21 cellular contexts compared by ENCODE assay signal in genomic region chr14:91234791-91235114, GRCh38.
"Had no signal": no experiment of that assay in that cellular context is flagged by ENCODE, and none has a peak within 500 bp of the region (broad histone marks: within the 10 kb centered on the region; RNA-seq: fewer than 3 reads in every experiment).

No MANE protein-coding gene starts in this region.

- H3K27ac ChIP-seq: colonic mucosa, left lung, neural progenitor cell, prostate gland, right atrium auricular region, suprapubic skin, transverse colon, uterus had no signal

- H3K27ac Mint-ChIP-seq: activated naive CD8-positive, alpha-beta T cell; brain; memory B cell; neural progenitor cell had no signal

- H3K4me3 Mint-ChIP-seq: activated CD8-positive, alpha-beta memory T cell treated with anti-CD3 and anti-CD28 coated beads, Interleukin-2, amount 10 ng/mL, durations not matched to agents 7 days and 5 days; activated naive CD8-positive, alpha-beta T cell; brain; memory B cell; neural progenitor cell; stimulated activated naive CD8-positive, alpha-beta T cell treated with anti-CD3 and anti-CD28 coated beads, Interleukin-15, amount 100 ng/mL, for 72 hours; T-cell had no signal

- H3K36me3 ChIP-seq: colonic mucosa, neural progenitor cell, prostate gland, right atrium auricular region, suprapubic skin, transverse colon, uterus had no signal

- H3K4me3 ChIP-seq: colonic mucosa, left lung, neural progenitor cell, prostate gland, right atrium auricular region, suprapubic skin, transverse colon, uterus had no signal

- ATAC-seq: activated CD8-positive, alpha-beta memory T cell treated with anti-CD3 and anti-CD28 coated beads, Interleukin-2, amount 10 ng/mL, durations not matched to agents 7 days and 5 days; left lung; SK-N-SH treated with all-trans-retinoic acid at 6 μM for 48 hours; stimulated activated naive CD8-positive, alpha-beta T cell treated with anti-CD3 and anti-CD28 coated beads, Interleukin-15, amount 100 ng/mL, for 72 hours; T-cell had no signal

- DNase-seq: activated CD4-positive, alpha-beta T cell treated with anti-CD3 and anti-CD28 coated beads, Interleukin-2, amount 50 U/mL, for 1 hour; activated CD8-positive, alpha-beta memory T cell treated with anti-CD3 and anti-CD28 coated beads, Interleukin-2, amount 10 ng/mL, durations not matched to agents 7 days and 5 days; activated gamma-delta T cell; anterior cingulate cortex; central memory CD4-positive, alpha-beta T cell; colonic mucosa; hypothalamus; kidney; left lung; stimulated activated naive CD8-positive, alpha-beta T cell treated with anti-CD3 and anti-CD28 coated beads, Interleukin-15, amount 100 ng/mL, for 72 hours; T-cell; transverse colon; uterus had no signal

- H3K9me3 ChIP-seq: colonic mucosa, left lung, prostate gland, right atrium auricular region, suprapubic skin, transverse colon had no signal

- H3K27me3 Mint-ChIP-seq: activated CD8-positive, alpha-beta memory T cell treated with anti-CD3 and anti-CD28 coated beads, Interleukin-2, amount 10 ng/mL, durations not matched to agents 7 days and 5 days; activated naive CD8-positive, alpha-beta T cell; brain; memory B cell; stimulated activated naive CD8-positive, alpha-beta T cell treated with anti-CD3 and anti-CD28 coated beads, Interleukin-15, amount 100 ng/mL, for 72 hours; T-cell had no signal

- H3K4me1 ChIP-seq: colonic mucosa, neural progenitor cell, prostate gland, right atrium auricular region, suprapubic skin, uterus had no signal

- H3K4me1 Mint-ChIP-seq: brain had no signal

- H3K27me3 ChIP-seq: colonic mucosa, left lung, neural progenitor cell, right atrium auricular region, suprapubic skin, transverse colon, uterus had no signal
